In the genomic region with DNA sequence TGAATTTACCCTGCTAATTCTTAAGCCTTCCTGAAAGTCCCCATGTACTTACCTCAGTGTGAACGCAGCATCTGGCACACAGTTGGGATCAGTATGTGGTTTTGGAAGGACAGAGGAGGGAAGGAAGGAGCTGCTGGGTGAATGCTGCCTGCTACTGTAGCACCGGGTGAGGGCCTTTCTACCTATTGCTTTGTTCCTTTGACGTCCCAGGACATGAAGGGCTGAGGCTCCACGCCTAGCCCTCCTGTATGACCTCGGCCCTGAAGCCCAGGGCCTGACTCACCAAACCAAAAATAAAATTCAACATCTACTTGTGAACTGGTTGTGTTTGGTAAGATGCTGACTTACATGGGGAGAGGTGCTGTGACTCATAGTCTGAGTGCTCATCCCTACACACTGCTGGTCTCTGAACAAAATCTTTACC, we compare ENCODE assay signal across 8 cellular contexts.
A peak's percentile ranks its signal among the peaks of the same experiment; 100 is the strongest.
DNase-seq lines count a peak whose midpoint lies in the region; ATAC-seq lines count a peak whose summit lies in the region.

No MANE protein-coding gene starts in this region.

- DNase-seq in activated T-cell treated with anti-CD3 and anti-CD28 coated beads, Interleukin-2, amount 50 U/mL, for 24 hours, result no peak
- DNase-seq in activated T-cell treated with anti-CD3 and anti-CD28 coated beads, Interleukin-2, amount 50 U/mL, for 1 hour, result no peak
- DNase-seq in RKO (ENCODE audit: low spot score) (peak; percentile 72), fibroblast of peridontal ligament (ENCODE audit: extremely low read depth) (peak; percentile 78), NCI-H2107 treated with DMSO at 0.1 percent for 48 hours (lab: John Stamatoyannopoulos, UW; ENCODE audit: unreplicated experiment) (no peak), NCI-H446 (lab: John Stamatoyannopoulos, UW) (no peak)

- no peak for ATAC-seq in HG03469 (IDR thresholded peaks at IDR 0.05; ENCODE audit: unreplicated experiment)

- peak overlapping the region; percentile 85 for H3K27ac Mint-ChIP-seq in activated T-cell treated with anti-CD3 and anti-CD28 coated beads, Interleukin-2, amount 50 U/mL, for 24 hours
- H3K27ac Mint-ChIP-seq in stimulated activated naive CD8-positive, alpha-beta T cell treated with anti-CD3 and anti-CD28 coated beads, Interleukin-15, Interleukin-2, amounts not matched to agents 100 ng/mL and 50 ng/mL, for 24 hours, result peak overlapping the region; percentile 71

- peaks cover 88% of the 10 kb centered on the region for H3K4me1 Mint-ChIP-seq in activated T-cell treated with anti-CD3 and anti-CD28 coated beads, Interleukin-2, amount 50 U/mL, for 24 hours (ENCODE audit: low read depth)
- peaks cover 77% of the 10 kb centered on the region for H3K4me1 Mint-ChIP-seq in stimulated activated naive CD8-positive, alpha-beta T cell treated with anti-CD3 and anti-CD28 coated beads, Interleukin-15, Interleukin-2, amounts not matched to agents 100 ng/mL and 50 ng/mL, for 24 hours (ENCODE audit: low read depth)

- H3K9me3 Mint-ChIP-seq in activated T-cell treated with anti-CD3 and anti-CD28 coated beads, Interleukin-2, amount 50 U/mL, for 24 hours, result no peaks in the 10 kb centered on the region
- H3K9me3 Mint-ChIP-seq in stimulated activated naive CD8-positive, alpha-beta T cell treated with anti-CD3 and anti-CD28 coated beads, Interleukin-15, Interleukin-2, amounts not matched to agents 100 ng/mL and 50 ng/mL, for 24 hours, result no peaks in the 10 kb centered on the region

- H3K27me3 Mint-ChIP-seq in activated T-cell treated with anti-CD3 and anti-CD28 coated beads, Interleukin-2, amount 50 U/mL, for 24 hours, result no peaks in the 10 kb centered on the region
- no peaks in the 10 kb centered on the region for H3K27me3 Mint-ChIP-seq in stimulated activated naive CD8-positive, alpha-beta T cell treated with anti-CD3 and anti-CD28 coated beads, Interleukin-15, Interleukin-2, amounts not matched to agents 100 ng/mL and 50 ng/mL, for 24 hours

- H3K36me3 Mint-ChIP-seq in activated T-cell treated with anti-CD3 and anti-CD28 coated beads, Interleukin-2, amount 50 U/mL, for 24 hours (ENCODE audit: low read depth), result peaks cover 46% of the 10 kb centered on the region
- H3K36me3 Mint-ChIP-seq in stimulated activated naive CD8-positive, alpha-beta T cell treated with anti-CD3 and anti-CD28 coated beads, Interleukin-15, Interleukin-2, amounts not matched to agents 100 ng/mL and 50 ng/mL, for 24 hours (ENCODE audit: low read depth), result peaks cover 32% of the 10 kb centered on the region

- no peak overlapping the region for H3K4me3 Mint-ChIP-seq in activated T-cell treated with anti-CD3 and anti-CD28 coated beads, Interleukin-2, amount 50 U/mL, for 24 hours
- no peak overlapping the region for H3K4me3 Mint-ChIP-seq in stimulated activated naive CD8-positive, alpha-beta T cell treated with anti-CD3 and anti-CD28 coated beads, Interleukin-15, Interleukin-2, amounts not matched to agents 100 ng/mL and 50 ng/mL, for 24 hours

Comparison
In these comparisons a context has a peak if more than half of its experiments do, and no peak if none do; other contexts are left out.
1. DNase-seq: peak in RKO (single experiment) and fibroblast of peridontal ligament (single experiment); none in activated T-cell treated with anti-CD3 and anti-CD28 coated beads, Interleukin-2, amount 50 U/mL, for 24 hours (single experiment), activated T-cell treated with anti-CD3 and anti-CD28 coated beads, Interleukin-2, amount 50 U/mL, for 1 hour (single experiment), NCI-H2107 treated with DMSO at 0.1 percent for 48 hours (single experiment) and NCI-H446 (0 of 2).